Comparison of ENCODE assay signal across 1 cellular context in genomic region chr12:106773945-106774807, GRCh38.
TF ChIP-seq lines count a peak whose summit lies in the region.

A gene with protein sequence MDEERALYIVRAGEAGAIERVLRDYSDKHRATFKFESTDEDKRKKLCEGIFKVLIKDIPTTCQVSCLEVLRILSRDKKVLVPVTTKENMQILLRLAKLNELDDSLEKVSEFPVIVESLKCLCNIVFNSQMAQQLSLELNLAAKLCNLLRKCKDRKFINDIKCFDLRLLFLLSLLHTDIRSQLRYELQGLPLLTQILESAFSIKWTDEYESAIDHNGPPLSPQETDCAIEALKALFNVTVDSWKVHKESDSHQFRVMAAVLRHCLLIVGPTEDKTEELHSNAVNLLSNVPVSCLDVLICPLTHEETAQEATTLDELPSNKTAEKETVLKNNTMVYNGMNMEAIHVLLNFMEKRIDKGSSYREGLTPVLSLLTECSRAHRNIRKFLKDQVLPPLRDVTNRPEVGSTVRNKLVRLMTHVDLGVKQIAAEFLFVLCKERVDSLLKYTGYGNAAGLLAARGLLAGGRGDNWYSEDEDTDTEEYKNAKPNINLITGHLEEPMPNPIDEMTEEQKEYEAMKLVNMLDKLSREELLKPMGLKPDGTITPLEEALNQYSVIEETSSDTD (plus strand): TSS chr12:106774682. CDS start chr12:106774746, 64 bp downstream.

TF ChIP-seq in HepG2, 621 proteins besides CTCF, POLR2A, EP300 and RAD21 (continued from another document and continues in another):
- TF ChIP-seq, protein P1, sequence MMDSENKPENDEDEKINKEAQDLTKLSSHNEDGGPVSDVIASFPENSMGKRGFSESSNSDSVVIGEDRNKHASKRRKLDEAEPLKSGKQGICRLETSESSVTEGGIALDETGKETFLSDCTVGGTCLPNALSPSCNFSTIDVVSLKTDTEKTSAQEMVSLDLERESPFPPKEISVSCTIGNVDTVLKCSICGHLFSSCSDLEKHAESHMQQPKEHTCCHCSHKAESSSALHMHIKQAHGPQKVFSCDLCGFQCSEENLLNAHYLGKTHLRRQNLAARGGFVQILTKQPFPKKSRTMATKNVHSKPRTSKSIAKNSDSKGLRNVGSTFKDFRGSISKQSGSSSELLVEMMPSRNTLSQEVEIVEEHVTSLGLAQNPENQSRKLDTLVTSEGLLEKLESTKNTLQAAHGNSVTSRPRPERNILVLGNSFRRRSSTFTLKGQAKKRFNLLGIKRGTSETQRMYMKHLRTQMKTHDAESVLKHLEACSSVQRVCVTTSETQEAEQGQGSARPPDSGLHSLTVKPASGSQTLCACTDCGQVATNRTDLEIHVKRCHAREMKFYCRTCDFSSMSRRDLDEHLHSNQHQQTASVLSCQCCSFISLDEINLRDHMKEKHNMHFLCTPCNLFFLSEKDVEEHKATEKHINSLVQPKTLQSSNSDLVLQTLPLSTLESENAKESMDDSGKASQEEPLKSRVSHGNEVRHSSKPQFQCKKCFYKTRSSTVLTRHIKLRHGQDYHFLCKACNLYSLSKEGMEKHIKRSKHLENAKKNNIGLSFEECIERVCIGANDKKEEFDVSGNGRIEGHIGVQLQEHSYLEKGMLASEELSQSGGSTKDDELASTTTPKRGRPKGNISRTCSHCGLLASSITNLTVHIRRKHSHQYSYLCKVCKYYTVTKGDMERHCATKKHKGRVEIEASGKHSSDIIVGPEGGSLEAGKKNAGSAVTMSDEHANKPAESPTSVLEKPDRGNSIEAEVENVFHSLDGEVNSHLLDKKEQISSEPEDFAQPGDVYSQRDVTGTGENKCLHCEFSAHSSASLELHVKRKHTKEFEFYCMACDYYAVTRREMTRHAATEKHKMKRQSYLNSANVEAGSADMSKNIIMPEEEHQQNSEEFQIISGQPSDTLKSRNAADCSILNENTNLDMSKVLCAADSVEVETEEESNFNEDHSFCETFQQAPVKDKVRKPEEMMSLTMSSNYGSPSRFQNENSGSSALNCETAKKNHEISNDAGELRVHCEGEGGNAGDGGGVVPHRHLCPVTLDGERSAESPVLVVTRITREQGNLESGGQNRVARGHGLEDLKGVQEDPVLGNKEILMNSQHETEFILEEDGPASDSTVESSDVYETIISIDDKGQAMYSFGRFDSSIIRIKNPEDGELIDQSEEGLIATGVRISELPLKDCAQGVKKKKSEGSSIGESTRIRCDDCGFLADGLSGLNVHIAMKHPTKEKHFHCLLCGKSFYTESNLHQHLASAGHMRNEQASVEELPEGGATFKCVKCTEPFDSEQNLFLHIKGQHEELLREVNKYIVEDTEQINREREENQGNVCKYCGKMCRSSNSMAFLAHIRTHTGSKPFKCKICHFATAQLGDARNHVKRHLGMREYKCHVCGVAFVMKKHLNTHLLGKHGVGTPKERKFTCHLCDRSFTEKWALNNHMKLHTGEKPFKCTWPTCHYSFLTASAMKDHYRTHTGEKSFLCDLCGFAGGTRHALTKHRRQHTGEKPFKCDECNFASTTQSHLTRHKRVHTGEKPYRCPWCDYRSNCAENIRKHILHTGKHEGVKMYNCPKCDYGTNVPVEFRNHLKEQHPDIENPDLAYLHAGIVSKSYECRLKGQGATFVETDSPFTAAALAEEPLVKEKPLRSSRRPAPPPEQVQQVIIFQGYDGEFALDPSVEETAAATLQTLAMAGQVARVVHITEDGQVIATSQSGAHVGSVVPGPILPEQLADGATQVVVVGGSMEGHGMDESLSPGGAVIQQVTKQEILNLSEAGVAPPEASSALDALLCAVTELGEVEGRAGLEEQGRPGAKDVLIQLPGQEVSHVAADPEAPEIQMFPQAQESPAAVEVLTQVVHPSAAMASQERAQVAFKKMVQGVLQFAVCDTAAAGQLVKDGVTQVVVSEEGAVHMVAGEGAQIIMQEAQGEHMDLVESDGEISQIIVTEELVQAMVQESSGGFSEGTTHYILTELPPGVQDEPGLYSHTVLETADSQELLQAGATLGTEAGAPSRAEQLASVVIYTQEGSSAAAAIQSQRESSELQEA (CRISPR knock-in tag; IDR thresholded peaks at IDR 0.05; ENCODE audit: not compliant biosample characterization): no peak
- TF ChIP-seq SRSF1 (optimal IDR thresholded peaks at IDR 0.05; ENCODE audit: low read depth, low read length): peak; percentile 32
- peak; percentile 77; the same call in 1 of the 2 replicates for TF ChIP-seq SRY (CRISPR knock-in tag; IDR thresholded peaks at IDR 0.05)
- TF ChIP-seq KDM5A (IDR thresholded peaks at IDR 0.05; ENCODE audit: borderline replicate concordance, low read length): peak; percentile 83; the same call in 1 of the 2 replicates
- TF ChIP-seq ZBTB33 (CRISPR knock-in tag; IDR thresholded peaks at IDR 0.05): no peak
- TF ChIP-seq PATZ1 (CRISPR knock-in tag; IDR thresholded peaks at IDR 0.05): peak; percentile 74
- peak; percentile 93 for TF ChIP-seq ZNF335 (CRISPR knock-in tag; IDR thresholded peaks at IDR 0.05)
- TF ChIP-seq ZNF687 (CRISPR knock-in tag; IDR thresholded peaks at IDR 0.05): peak; percentile 96
- TF ChIP-seq MED13 (CRISPR knock-in tag; IDR thresholded peaks at IDR 0.05): no peak
- 0 out of 2 replicates have a peak, but pooled peaks have one; percentile 1 for TF ChIP-seq MAFF (IDR thresholded peaks at IDR 0.05; ENCODE audit: low read depth, low read length)
- peak; percentile 22 for TF ChIP-seq HES4 (CRISPR knock-in tag; IDR thresholded peaks at IDR 0.05; ENCODE audit: borderline replicate concordance)
- TF ChIP-seq ZNF281 (CRISPR knock-in tag; IDR thresholded peaks at IDR 0.05; ENCODE audit: borderline replicate concordance): no peak
- no peak for TF ChIP-seq MIER3 (CRISPR knock-in tag; IDR thresholded peaks at IDR 0.05; ENCODE audit: borderline replicate concordance)
- no peak for TF ChIP-seq ZNF282 (IDR thresholded peaks at IDR 0.05; ENCODE audit: partially characterized antibody)
- no peak for TF ChIP-seq CREBL2 (CRISPR knock-in tag; IDR thresholded peaks at IDR 0.05; ENCODE audit: borderline replicate concordance)
- TF ChIP-seq FOXC1 (CRISPR knock-in tag; IDR thresholded peaks at IDR 0.05; ENCODE audit: borderline replicate concordance): no peak; the same call in 1 of the 2 replicates
- TF ChIP-seq NR2C2 (CRISPR knock-in tag; IDR thresholded peaks at IDR 0.05; ENCODE audit: borderline replicate concordance): peak; percentile 99
- TF ChIP-seq ZNF230 (CRISPR knock-in tag; IDR thresholded peaks at IDR 0.05): no peak; the same call in 1 of the 2 replicates
- TF ChIP-seq ZNF556 (CRISPR knock-in tag; IDR thresholded peaks at IDR 0.05; ENCODE audit: borderline replicate concordance): no peak; the same call in 1 of the 2 replicates
- TF ChIP-seq ZFY (CRISPR knock-in tag; IDR thresholded peaks at IDR 0.05): peak; percentile 100
- TF ChIP-seq, protein P2, sequence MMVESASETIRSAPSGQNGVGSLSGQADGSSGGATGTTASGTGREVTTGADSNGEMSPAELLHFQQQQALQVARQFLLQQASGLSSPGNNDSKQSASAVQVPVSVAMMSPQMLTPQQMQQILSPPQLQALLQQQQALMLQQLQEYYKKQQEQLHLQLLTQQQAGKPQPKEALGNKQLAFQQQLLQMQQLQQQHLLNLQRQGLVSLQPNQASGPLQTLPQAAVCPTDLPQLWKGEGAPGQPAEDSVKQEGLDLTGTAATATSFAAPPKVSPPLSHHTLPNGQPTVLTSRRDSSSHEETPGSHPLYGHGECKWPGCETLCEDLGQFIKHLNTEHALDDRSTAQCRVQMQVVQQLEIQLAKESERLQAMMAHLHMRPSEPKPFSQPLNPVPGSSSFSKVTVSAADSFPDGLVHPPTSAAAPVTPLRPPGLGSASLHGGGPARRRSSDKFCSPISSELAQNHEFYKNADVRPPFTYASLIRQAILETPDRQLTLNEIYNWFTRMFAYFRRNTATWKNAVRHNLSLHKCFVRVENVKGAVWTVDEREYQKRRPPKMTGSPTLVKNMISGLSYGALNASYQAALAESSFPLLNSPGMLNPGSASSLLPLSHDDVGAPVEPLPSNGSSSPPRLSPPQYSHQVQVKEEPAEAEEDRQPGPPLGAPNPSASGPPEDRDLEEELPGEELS (CRISPR knock-in tag; IDR thresholded peaks at IDR 0.05): no peak
- TF ChIP-seq KLF12 (CRISPR knock-in tag; IDR thresholded peaks at IDR 0.05; ENCODE audit: borderline replicate concordance): no peak
- TF ChIP-seq KDM5B (CRISPR knock-in tag; IDR thresholded peaks at IDR 0.05; ENCODE audit: borderline replicate concordance): peak; percentile 45; the same call in 1 of the 2 replicates
- peak; percentile 74 for TF ChIP-seq MXD4 (CRISPR knock-in tag; IDR thresholded peaks at IDR 0.05)
- 0 out of 2 replicates have a peak, but pooled peaks have one; percentile 50 for TF ChIP-seq MAF1 (CRISPR knock-in tag; IDR thresholded peaks at IDR 0.05; ENCODE audit: borderline replicate concordance)
- TF ChIP-seq KDM3A (CRISPR knock-in tag; IDR thresholded peaks at IDR 0.05; ENCODE audit: low read depth): peak; percentile 57; the same call in 1 of the 2 replicates
- TF ChIP-seq ZNF337 (CRISPR knock-in tag; IDR thresholded peaks at IDR 0.05; ENCODE audit: borderline replicate concordance, low read depth): no peak
- TF ChIP-seq MTA1 (CRISPR knock-in tag; IDR thresholded peaks at IDR 0.05; ENCODE audit: borderline replicate concordance): no peak; the same call in none of the 2 replicates
- TF ChIP-seq SMC3 (IDR thresholded peaks at IDR 0.05; ENCODE audit: low read length): no peak
- no peak for TF ChIP-seq DDIT3 (CRISPR knock-in tag; IDR thresholded peaks at IDR 0.05)
